8 cellular contexts compared by ENCODE assay signal in the genomic region with DNA sequence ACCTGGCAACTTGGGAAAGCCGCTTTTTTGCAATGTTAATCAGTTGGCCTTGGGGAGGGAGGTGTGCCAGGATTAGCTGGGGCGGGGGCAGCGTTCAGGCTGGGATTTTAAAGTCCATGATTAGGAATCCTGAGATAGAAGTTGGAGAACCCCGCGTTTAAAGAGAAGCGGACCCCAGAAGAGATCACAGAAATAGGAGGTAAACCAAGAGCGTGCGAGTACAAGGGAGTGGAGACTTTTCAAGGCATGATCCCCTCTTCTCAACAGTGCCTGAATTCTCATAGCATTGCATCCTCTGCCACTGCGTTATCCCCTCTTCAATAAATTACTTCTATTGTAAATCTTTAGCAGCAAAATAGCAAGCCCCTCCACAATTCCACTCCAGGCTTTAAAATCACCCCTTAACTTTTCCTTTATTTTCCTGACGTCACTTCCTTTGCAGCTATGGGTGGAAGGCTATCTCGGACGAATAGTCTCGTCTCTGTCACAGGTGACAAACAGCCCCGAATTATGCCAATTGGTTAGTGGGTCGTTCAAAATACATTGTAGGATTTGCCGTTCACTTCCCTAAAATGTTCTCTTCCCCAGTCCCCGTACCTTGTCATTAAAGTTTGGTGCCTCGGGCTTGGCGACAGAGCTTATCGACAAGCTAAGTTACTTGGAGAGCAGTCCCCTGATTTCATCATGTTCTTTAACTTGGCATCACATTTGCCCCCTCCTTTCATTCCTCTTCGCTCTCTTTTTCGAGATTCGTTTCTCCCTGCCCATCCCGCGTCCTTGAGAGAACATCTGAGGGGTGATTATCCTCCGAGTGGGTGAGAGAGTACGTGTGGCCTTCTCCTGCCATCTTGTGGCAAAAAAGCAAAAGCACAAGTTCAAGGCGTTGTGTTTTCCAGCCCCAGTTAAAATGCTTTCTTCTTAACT. TPM values are rescaled to one million over a fixed set of nuclear protein-coding genes. Genes with fewer than 3 reads are reported as not detected.
A peak's percentile ranks its signal among the peaks of the same experiment; 100 is the strongest.
DNase-seq lines count a peak whose midpoint lies in the region; ATAC-seq, FAIRE-seq and TF ChIP-seq lines count a peak whose summit lies in the region.

No MANE protein-coding gene starts in this region.

- H3K36me3 ChIP-seq in brain microvascular endothelial cell (replicated peaks) = no peaks in the 10 kb centered on the region
- no peaks in the 10 kb centered on the region for H3K36me3 ChIP-seq in iPS DF 6.9 (ENCODE audit: control insufficient read depth, insufficient read depth, low read length)

- peaks cover 21% of the 10 kb centered on the region for H3K4me1 Mint-ChIP-seq in T-helper 17 cell

- H3K27me3 ChIP-seq in brain microvascular endothelial cell (replicated peaks) (no peaks in the 10 kb centered on the region), iPS DF 6.9 (ENCODE audit: control insufficient read depth, insufficient read depth, low read length) (no peaks in the 10 kb centered on the region)

- no peaks in the 10 kb centered on the region for H3K27me3 Mint-ChIP-seq in T-helper 17 cell

- H3K27ac ChIP-seq in 22Rv1 (peak overlapping the region; percentile 100), brain microvascular endothelial cell (peak overlapping the region; percentile 74), iPS DF 6.9 (ENCODE audit: low read length) (peak overlapping the region; percentile 14)

- H3K4me3 Mint-ChIP-seq in T-helper 17 cell = no peak overlapping the region

- peak; percentile 82 for FAIRE-seq in GM12891 (lab: Jason Lieb, UNC)

- no peaks in the 10 kb centered on the region for H3K36me3 Mint-ChIP-seq in T-helper 17 cell (ENCODE audit: low read depth)

- H3K4me3 ChIP-seq in brain microvascular endothelial cell (ENCODE audit: low read depth, low read length) (peak overlapping the region; percentile 90), iPS DF 6.9 (ENCODE audit: low read length) (peak overlapping the region; percentile 68; the same call in 1 of the 2 replicates)

- WGBS in iPS DF 6.9 (ENCODE audit: insufficient coverage, insufficient read length) = no CpG with 5 or more reads among the region's 28 CpGs

- TF ChIP-seq POLR2A in GM12891 (IDR thresholded peaks at IDR 0.05; ENCODE audit: low read depth, low read length) = no peak; the same call in 1 of the 2 replicates

- H3K9me3 ChIP-seq in T-helper 17 cell (ENCODE audit: control insufficient read depth, low read length, poor library complexity, severe bottlenecking) (no peaks in the 10 kb centered on the region), iPS DF 6.9 (ENCODE audit: control insufficient read depth, insufficient read depth, low read length) (no peaks in the 10 kb centered on the region)

- in situ Hi-C loops in brain microvascular endothelial cell (cut with HindIII; ENCODE audit: low pct_ligation_motif_present, low sequenced_read_pairs) = no loop called here

- no peak overlapping the region for H3K27ac Mint-ChIP-seq in T-helper 17 cell

- ATAC-seq in T-helper 17 cell (peak; percentile 35), HG03095 (IDR thresholded peaks at IDR 0.05; ENCODE audit: unreplicated experiment) (no peak)

- TF ChIP-seq CTCF in 22Rv1 (IDR thresholded peaks at IDR 0.05) (peak; percentile 87), brain microvascular endothelial cell (IDR thresholded peaks at IDR 0.05; ENCODE audit: low read depth, low read length, missing control alignments) (peak; percentile 89)

- DNase-seq in GM12891 (ENCODE audit: insufficient read length, low spot score) = no peak
- DNase-seq in NCI-H1694 (lab: John Stamatoyannopoulos, UW) = peak; percentile 38
- peak in 2 of 3 donors; percentile 44 for DNase-seq in T-helper 17 cell
- DNase-seq in brain microvascular endothelial cell = peak; percentile 80
- DNase-seq in iPS DF 6.9 (ENCODE audit: low read depth, low spot score) = no peak
- peak; percentile 92 for DNase-seq in retina

- 0 out of 2 replicates have a peak, but pooled peaks cover 1% of the 10 kb centered on the region for H3K4me1 ChIP-seq in iPS DF 6.9 (ENCODE audit: control insufficient read depth, insufficient read depth, low read length)

TF ChIP-seq in GM12891, 5 proteins besides CTCF, POLR2A, EP300 and RAD21:
- peak; percentile 58; the same call in 1 of the 2 replicates for TF ChIP-seq SPI1 (IDR thresholded peaks at IDR 0.05; ENCODE audit: low read depth, low read length)
- TF ChIP-seq POLR2AphosphoS5 (IDR thresholded peaks at IDR 0.05; ENCODE audit: low read depth, low read length) = 0 out of 2 replicates have a peak, but pooled peaks have one; percentile 33
- no peak for TF ChIP-seq PAX5 (IDR thresholded peaks at IDR 0.05; ENCODE audit: insufficient read depth, low read length, severe bottlenecking)

RNA-seq across cellular contexts. Expression of a gene that starts 17.1 kb away (rescaled TPM):
- polyA plus RNA-seq in GM12891 (2012; ENCODE audit: low read depth, missing spikeins) = not detected
- not detected for total RNA-seq in T-helper 17 cell

Comparison
In these comparisons a context has a peak if more than half of its experiments do, and no peak if none do; other contexts are left out.
1. H3K27ac ChIP-seq: peak in every context shown above with its lines; median percentile 100 in 22Rv1; 74 in brain microvascular endothelial cell; 14 in iPS DF 6.9.
2. DNase-seq: peak in NCI-H1694 (single experiment), T-helper 17 cell (2 of 3), brain microvascular endothelial cell (single experiment) and retina (single experiment); none in GM12891 (single experiment) and iPS DF 6.9 (single experiment).